ENCODE assay signal across 16 cellular contexts in genomic region chr20:44849712-44850111, GRCh38. TPM values are rescaled to one million over a fixed set of nuclear protein-coding genes. Genes with fewer than 3 reads are reported as not detected.
A peak's percentile ranks its signal among the peaks of the same experiment; 100 is the strongest.
DNase-seq lines count a peak whose midpoint lies in the region; ATAC-seq and TF ChIP-seq lines count a peak whose summit lies in the region.
"Had no signal": no experiment of that assay in that cellular context is flagged by ENCODE, and none has a peak within 500 bp of the region (broad histone marks: within the 10 kb centered on the region; RNA-seq: fewer than 3 reads in every experiment).

No MANE protein-coding gene starts in this region.

- H3K4me3 Mint-ChIP-seq in Caco-2 (ENCODE audit: unreplicated experiment): no peak overlapping the region
- H3K4me3 Mint-ChIP-seq in chondrocyte (ENCODE audit: unreplicated experiment): no peak overlapping the region

- H3K4me1 ChIP-seq in Caco-2 (peaks cover 25% of the 10 kb centered on the region), left lung (no peaks in the 10 kb centered on the region)

- H3K27me3 ChIP-seq in Caco-2 (replicated peaks; ENCODE audit: control insufficient read depth, insufficient read depth, low read length) (no peaks in the 10 kb centered on the region), left lung (peaks cover 0 to 11% of the 10 kb centered on the region in 2 donors)

- no peak for TF ChIP-seq EP300 in Ishikawa (IDR thresholded peaks at IDR 0.05; ENCODE audit: borderline replicate concordance)

- H3K9me3 ChIP-seq in Caco-2: no peaks in the 10 kb centered on the region; the same call in 1 of the 2 replicates
- H3K9me3 ChIP-seq in left lung: no peaks in the 10 kb centered on the region

- DNase-seq in Caco-2: no peak
- no peak for DNase-seq in chondrocyte (ENCODE audit: low spot score)
- peak; percentile 9 for DNase-seq in myocyte (ENCODE audit: low read depth)
- DNase-seq in NCI-H2029 treated with DMSO at 0.1 percent for 48 hours (lab: John Stamatoyannopoulos, UW): no peak
- DNase-seq in CD1c-positive myeloid dendritic cell (ENCODE audit: extremely low spot score): no peak
- no peak for DNase-seq in left lung
- DNase-seq: activated gamma-delta T cell treated with Interleukin-2 at 50 U/mL for 16 hours; DMS79 treated with DMSO at 0.1 percent for 48 hours; dorsolateral prefrontal cortex; Kasumi-1; left ventricle myocardium superior; occipital lobe; stimulated activated CD4-positive, alpha-beta T cell treated with anti-CD3 and anti-CD28 coated beads, Interleukin-12 subunit alpha, Interleukin-12 subunit beta, amount 100 ng/mL, for 4 hours; T-helper 1 cell had no signal

- no peaks in the 10 kb centered on the region for H3K27me3 Mint-ChIP-seq in Caco-2 (ENCODE audit: insufficient read depth, unreplicated experiment)
- peaks cover 52% of the 10 kb centered on the region for H3K27me3 Mint-ChIP-seq in chondrocyte (ENCODE audit: low read depth)

- H3K36me3 Mint-ChIP-seq in Caco-2 (ENCODE audit: insufficient read depth, unreplicated experiment): no peaks in the 10 kb centered on the region
- H3K36me3 Mint-ChIP-seq in chondrocyte (ENCODE audit: low read depth): no peaks in the 10 kb centered on the region

- CTCF ChIA-PET in Caco-2 (lab: Charles Lee): interaction anchor here (1.2 to 1.5 kb wide), 2 partner anchors 64 to 102 kb away, joined by 5 to 6 read pairs; no protein-coding TSS in a partner anchor

- H3K27ac Mint-ChIP-seq in Caco-2 (ENCODE audit: unreplicated experiment) (no peak overlapping the region), chondrocyte (ENCODE audit: unreplicated experiment) (no peak overlapping the region)

- H3K36me3 ChIP-seq in Caco-2 (ENCODE audit: control insufficient read depth, insufficient read depth, low read length): no peaks in the 10 kb centered on the region
- no peaks in the 10 kb centered on the region for H3K36me3 ChIP-seq in left lung

- peak; percentile 18 to 43 for TF ChIP-seq CTCF in Caco-2 (IDR thresholded peaks at IDR 0.05; ENCODE audit: insufficient read depth in 1 of 2, low read depth in 1 of 2, low read length in 1 of 2, severe bottlenecking in 1 of 2, unreplicated experiment in 1 of 2)
- TF ChIP-seq CTCF in chondrocyte (IDR thresholded peaks at IDR 0.05): peak; percentile 23
- no peak for TF ChIP-seq CTCF in left lung (IDR thresholded peaks at IDR 0.05)

- no peak for ATAC-seq in left lung
- ATAC-seq: left ventricle myocardium superior had no signal

- BruUV-seq in Caco-2 (replicated peaks; lab: Mats Ljungman, UMichigan): no TSS peak

- peak; percentile 11; the same call in 1 of the 2 replicates for TF ChIP-seq RAD21 in Ishikawa (IDR thresholded peaks at IDR 0.05; ENCODE audit: low read depth)

- H3K9me3 Mint-ChIP-seq in Caco-2 (ENCODE audit: unreplicated experiment) (peaks cover under 1% of the 10 kb centered on the region), chondrocyte (ENCODE audit: low read depth) (peaks cover 3% of the 10 kb centered on the region)

- H3K4me3 ChIP-seq in Caco-2 (ENCODE audit: low read depth, low read length) (no peak overlapping the region), left lung (no peak overlapping the region)
- H3K4me3 ChIP-seq: dorsolateral prefrontal cortex had no signal

- intact Hi-C loops in Caco-2 (cut with micrococcal nuclease; ENCODE audit: unreplicated experiment) (loop anchor here (5.0 kb wide), 1 partner anchor 37 kb away; the partner anchor contains the start of gene RIMS4), left lung (cut with DNase I) (no loop called here)

- H3K27ac ChIP-seq in left lung: no peak overlapping the region
- H3K27ac ChIP-seq: dorsolateral prefrontal cortex, epithelial cell of prostate had no signal

- peaks cover 32% of the 10 kb centered on the region for H3K4me1 Mint-ChIP-seq in Caco-2 (ENCODE audit: low read depth, unreplicated experiment)
- H3K4me1 Mint-ChIP-seq in chondrocyte (ENCODE audit: low read depth): peaks cover 5% of the 10 kb centered on the region

- POLR2A ChIA-PET in Caco-2 (lab: Charles Lee): no interaction called here

TF ChIP-seq in Ishikawa, 13 proteins besides CTCF, POLR2A, EP300 and RAD21:
- no peak for TF ChIP-seq TEAD4 (IDR thresholded peaks at IDR 0.05)
TF ChIP-seq in Ishikawa: peak in this region for 0.

RNA-seq across cellular contexts. Expression of gene YWHAB, which starts 35.8 kb away (rescaled TPM):
- 522 and 539 TPM in 2 replicates for total RNA-seq in Caco-2 (2022)
- total RNA-seq in chondrocyte: 170 to 201 TPM (median 191 TPM) in 3 replicates
- 53.6 TPM in 2 replicates for total RNA-seq in myocyte
- polyA plus RNA-seq in myocyte (2012): 97.2 TPM
- 100 to 1,000 TPM; 188 to 228 TPM for total RNA-seq in left lung

RNA-seq across cellular contexts. Expression of gene RIMS4, which starts 39.4 kb away (rescaled TPM):
- total RNA-seq in Caco-2 (2022): 7.8 and 9.0 TPM in 2 replicates
- 1.4 to 2.1 TPM (median 1.7 TPM) in 3 replicates for total RNA-seq in chondrocyte
- not detected in 2 replicates for total RNA-seq in myocyte
- not detected for polyA plus RNA-seq in myocyte (2012)
- 1 to 10 TPM in 1 of 2 donors, under 1 TPM in 1; 0.47 to 4.5 TPM for total RNA-seq in left lung

Comparison
In these comparisons a context has a peak if more than half of its experiments do, and no peak if none do; other contexts are left out.
1. CTCF ChIP-seq: peak in Caco-2 (2 of 2) and chondrocyte (single experiment); none in left lung (0 of 2).